Comparison of ENCODE assay signal across 8 cellular contexts in genomic region chr14:49770212-49770817, GRCh38. TPM values are rescaled to one million over a fixed set of nuclear protein-coding genes. Genes with fewer than 3 reads are reported as not detected.
DNase-seq lines count a peak whose midpoint lies in the region; ATAC-seq, FAIRE-seq and TF ChIP-seq lines count a peak whose summit lies in the region.

No MANE protein-coding gene starts in this region.

- H3K4me1 ChIP-seq in astrocyte (ENCODE audit: insufficient read depth, low read length) (peaks cover 29% of the 10 kb centered on the region), lung (ENCODE audit: control insufficient read depth in 2 of 2, insufficient read depth in 2 of 2, low read length in 2 of 2) (peaks cover 7 to 16% of the 10 kb centered on the region in 2 donors)

- H3K4me2 ChIP-seq in astrocyte (ENCODE audit: low read length): peak overlapping the region; percentile 96

- H3K4me3 ChIP-seq in AG04449 (ENCODE audit: low read depth, low read length): peak overlapping the region; percentile 23; the same call in 1 of the 2 replicates
- H3K4me3 ChIP-seq in HFF-Myc (replicated peaks; ENCODE audit: low read depth, low read length): peak overlapping the region; percentile 90
- peak overlapping the region; percentile 4 for H3K4me3 ChIP-seq in astrocyte (ENCODE audit: insufficient read depth, low read depth, low read length)
- no peak overlapping the region for H3K4me3 ChIP-seq in lung

- DNase-seq in AG04449 (ENCODE audit: low read depth, low spot score): no peak
- no peak for DNase-seq in HFF-Myc (ENCODE audit: extremely low read depth, low read depth)
- peak; percentile 49 for DNase-seq in astrocyte (ENCODE audit: low read depth)
- peak; percentile 45 for DNase-seq in lung (ENCODE audit: low spot score)
- DNase-seq in pons (ENCODE audit: low spot score): no peak
- DNase-seq in GDM1 (lab: John Stamatoyannopoulos, UW): no peak
- no peak for DNase-seq in NCI-H2196 treated with DMSO at 0.1 percent for 48 hours (lab: John Stamatoyannopoulos, UW; ENCODE audit: unreplicated experiment)
- DNase-seq in inferior parietal cortex (ENCODE audit: extremely low spot score): no peak

- H3K36me3 Mint-ChIP-seq in astrocyte (ENCODE audit: low read depth, unreplicated experiment): no peaks in the 10 kb centered on the region

- peaks cover 14% of the 10 kb centered on the region for H3K4me1 Mint-ChIP-seq in astrocyte (ENCODE audit: low read depth, unreplicated experiment)

- peak overlapping the region; percentile 98 for H3K4me3 Mint-ChIP-seq in astrocyte (ENCODE audit: unreplicated experiment)

- POLR2A ChIA-PET in AG04449 (lab: Yijun Ruan, JAX): no interaction called here

- no peak for FAIRE-seq in astrocyte (lab: Jason Lieb, UNC)

- no peak overlapping the region for H2AFZ ChIP-seq in astrocyte (ENCODE audit: low read depth, low read length)

- no peaks in the 10 kb centered on the region for H3K27me3 ChIP-seq in astrocyte (ENCODE audit: insufficient read depth, low read length)
- H3K27me3 ChIP-seq in lung (ENCODE audit: control insufficient read depth, insufficient read depth): no peaks in the 10 kb centered on the region

- H4K20me1 ChIP-seq in astrocyte (ENCODE audit: insufficient read depth, low read length): peaks cover 22% of the 10 kb centered on the region

- WGBS in lung, 2 donors: 60 to 81% methylated on average over 4 of the region's 4 CpGs

- H3K27me3 Mint-ChIP-seq in astrocyte (ENCODE audit: low read depth, unreplicated experiment): no peaks in the 10 kb centered on the region

- ATAC-seq in lung (ENCODE audit: insufficient read depth, low FRiP score): no peak

- H3K27ac ChIP-seq in astrocyte (ENCODE audit: low read depth, low read length) (no peak overlapping the region), lung (ENCODE audit: low read depth in 1 of 2, low read length in 1 of 2) (peak overlapping the region in 1 of 2 donors; percentile 59)

- H3K9ac ChIP-seq in astrocyte (ENCODE audit: low read length): peak overlapping the region; percentile 100

- CTCF ChIA-PET in AG04449 (lab: Yijun Ruan, JAX): interaction anchor here (0.8 to 2.0 kb wide), 2 partner anchors 75 to 82 kb away, joined by 3 to 6 read pairs; partner anchors contain the start of gene NEMF

- H3K36me3 ChIP-seq in astrocyte (ENCODE audit: insufficient read depth, low read length): peaks cover 10% of the 10 kb centered on the region
- H3K36me3 ChIP-seq in lung (ENCODE audit: control insufficient read depth in 2 of 2, insufficient read depth in 2 of 2, low read length in 2 of 2): peaks cover 3 to 4% of the 10 kb centered on the region in 2 donors

- peak overlapping the region; percentile 99 for H3K27ac Mint-ChIP-seq in astrocyte (ENCODE audit: unreplicated experiment)

- H3K79me2 ChIP-seq in astrocyte (ENCODE audit: insufficient read depth, low read length): peaks cover 37% of the 10 kb centered on the region

- TF ChIP-seq CTCF in AG04449 (IDR thresholded peaks at IDR 0.05; ENCODE audit: insufficient read depth, low read length, missing control alignments): no peak
- TF ChIP-seq CTCF in HFF-Myc (IDR thresholded peaks at IDR 0.05; ENCODE audit: low read depth, low read length, missing control alignments): no peak
- TF ChIP-seq CTCF in astrocyte (IDR thresholded peaks at IDR 0.05; ENCODE audit: insufficient read depth, low read depth, low read length): no peak
- TF ChIP-seq CTCF in lung (IDR thresholded peaks at IDR 0.05; ENCODE audit: control extremely low read depth, extremely low read depth): no peak

- no peaks in the 10 kb centered on the region for H3K9me3 Mint-ChIP-seq in astrocyte (ENCODE audit: unreplicated experiment)

- H3K9me3 ChIP-seq in astrocyte (ENCODE audit: insufficient read depth, low read depth, low read length): no peaks in the 10 kb centered on the region
- H3K9me3 ChIP-seq in lung (ENCODE audit: control insufficient read depth in 2 of 2, insufficient read depth in 1 of 2, low read length in 1 of 2): no peaks in the 10 kb centered on the region

RNA-seq across cellular contexts. Expression of gene KLHDC2, which starts 2.4 kb away (rescaled TPM):
- total RNA-seq in astrocyte: 32.1 and 36.7 TPM in 2 replicates
- total RNA-seq in lung: 100 to 1,000 TPM in 1 of 2 donors, 10 to 100 TPM in 1; 40.1 to 163 TPM
- 10 to 100 TPM; 27.4 to 33.9 TPM for polyA plus RNA-seq in lung

Comparison
In these comparisons a context has a peak if more than half of its experiments do, and no peak if none do; other contexts are left out.
1. DNase-seq: peak in astrocyte (single experiment) and lung (single experiment); none in AG04449 (single experiment), HFF-Myc (single experiment), pons (single experiment), GDM1 (single experiment), NCI-H2196 treated with DMSO at 0.1 percent for 48 hours (single experiment) and inferior parietal cortex (single experiment).